In the genomic region with DNA sequence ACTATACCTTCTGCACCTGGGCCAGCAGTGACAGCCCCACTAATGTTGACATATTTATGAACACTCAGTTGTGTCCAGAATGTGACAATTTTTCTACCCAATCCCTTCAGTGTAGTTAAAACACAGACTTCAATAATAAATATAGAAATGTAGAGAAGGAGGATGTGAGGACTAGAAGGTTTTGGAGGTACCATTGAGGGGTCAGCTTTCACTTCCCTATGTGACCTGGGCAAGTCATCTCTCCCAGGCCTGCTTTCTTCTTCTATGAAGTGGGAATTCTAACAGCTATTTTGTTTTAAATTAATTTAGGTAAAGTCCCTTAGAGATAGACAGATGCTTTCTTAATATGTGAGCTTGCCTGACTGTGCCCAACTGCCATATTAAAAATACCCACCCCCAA, we compare ENCODE assay signal across 21 cellular contexts.
DNase-seq lines count a peak whose midpoint lies in the region; ATAC-seq and TF ChIP-seq lines count a peak whose summit lies in the region.
"Had no signal": no experiment of that assay in that cellular context is flagged by ENCODE, and none has a peak within 500 bp of the region (broad histone marks: within the 10 kb centered on the region; RNA-seq: fewer than 3 reads in every experiment).

No MANE protein-coding gene starts in this region.

- H3K4me1 ChIP-seq in OCI-LY3 (ENCODE audit: low read length) (peaks cover 49% of the 10 kb centered on the region), psoas muscle (no peaks in the 10 kb centered on the region)
- H3K4me1 ChIP-seq: BE2C had no signal

- H3K9ac ChIP-seq in OCI-LY3 (ENCODE audit: low read length) = no peak overlapping the region

- H4K20me1 ChIP-seq in OCI-LY3 (ENCODE audit: insufficient read depth, low read length) = no peaks in the 10 kb centered on the region

- H3K4me2 ChIP-seq in OCI-LY3 (ENCODE audit: low read length) = peak overlapping the region; percentile 53

- H3K27me3 ChIP-seq in OCI-LY3 (ENCODE audit: low read depth, low read length) (no peaks in the 10 kb centered on the region), psoas muscle (ENCODE audit: insufficient read depth in 3 of 3, low read length in 2 of 3) (no peaks in the 10 kb centered on the region)
- H3K27me3 ChIP-seq: BE2C had no signal

- H3K79me2 ChIP-seq in OCI-LY3 (ENCODE audit: low read length) = no peaks in the 10 kb centered on the region

- H3K27ac ChIP-seq in OCI-LY3 (ENCODE audit: low read length) = peak overlapping the region; percentile 62
- H3K27ac ChIP-seq in psoas muscle = no peak overlapping the region

- DNase-seq in GM12865 (ENCODE audit: low read depth) = peak; percentile 12
- DNase-seq in GDM1 (lab: John Stamatoyannopoulos, UW) = no peak
- no peak for DNase-seq in psoas muscle
- no peak for DNase-seq in pons (ENCODE audit: low spot score)
- DNase-seq: BE2C; Calu3; CD4-positive, alpha-beta memory T cell; GOT3; NCI-H1417 treated with DMSO at 0.1 percent for 48 hours; NCI-H1930; NCI-H446; NCI-H526 treated with DMSO at 0.1 percent for 48 hours; NK-92 treated with Interleukin-12 subunit alpha and Interleukin-12 subunit beta, amount 100 ng/mL, for 24 hours; SHP77 treated with DMSO at 0.1 percent for 48 hours; T-helper 1 cell; T-helper 9 cell had no signal

- H3K36me3 ChIP-seq in OCI-LY3 (replicated peaks; ENCODE audit: low read depth, low read length) (no peaks in the 10 kb centered on the region), psoas muscle (ENCODE audit: insufficient read depth in 1 of 2, low read depth in 1 of 2) (no peaks in the 10 kb centered on the region)
- H3K36me3 ChIP-seq: BE2C had no signal

- peak; percentile 45 for ATAC-seq in GM19351 (IDR thresholded peaks at IDR 0.05; ENCODE audit: unreplicated experiment)
- peak; percentile 49 for ATAC-seq in HG03442 (IDR thresholded peaks at IDR 0.05; ENCODE audit: unreplicated experiment)
- ATAC-seq in GM21786 (IDR thresholded peaks at IDR 0.05; ENCODE audit: unreplicated experiment) = no peak
- no peak for ATAC-seq in psoas muscle
- ATAC-seq: K562 had no signal

- H2AFZ ChIP-seq in OCI-LY3 (ENCODE audit: low read depth, low read length) = no peak overlapping the region

- H3K9me3 ChIP-seq in OCI-LY3 (ENCODE audit: insufficient read depth, low read length) (no peaks in the 10 kb centered on the region), psoas muscle (no peaks in the 10 kb centered on the region)
- H3K9me3 ChIP-seq: BE2C had no signal

- TF ChIP-seq CTCF in GM12865 (IDR thresholded peaks at IDR 0.05; ENCODE audit: insufficient read depth, low read depth, low read length, missing control alignments) (no peak), OCI-LY3 (IDR thresholded peaks at IDR 0.05; ENCODE audit: low read depth, low read length) (no peak), psoas muscle (IDR thresholded peaks at IDR 0.05) (no peak)

- intact Hi-C loops in psoas muscle (cut with DNase I) = no loop called here

- H3K4me3 ChIP-seq in GM12865 (ENCODE audit: low read depth, low read length) (no peak overlapping the region), OCI-LY3 (ENCODE audit: low read length) (peak overlapping the region; percentile 32; the same call in 1 of the 2 replicates), psoas muscle (no peak overlapping the region)
- H3K4me3 ChIP-seq: K562 had no signal

Comparison
In these comparisons a context has a peak if more than half of its experiments do, and no peak if none do; other contexts are left out.
1. ATAC-seq: peak in GM19351 (single experiment) and HG03442 (single experiment); none in GM21786 (single experiment) and psoas muscle (0 of 4).